18 cellular contexts compared by ENCODE assay signal in the genomic region with DNA sequence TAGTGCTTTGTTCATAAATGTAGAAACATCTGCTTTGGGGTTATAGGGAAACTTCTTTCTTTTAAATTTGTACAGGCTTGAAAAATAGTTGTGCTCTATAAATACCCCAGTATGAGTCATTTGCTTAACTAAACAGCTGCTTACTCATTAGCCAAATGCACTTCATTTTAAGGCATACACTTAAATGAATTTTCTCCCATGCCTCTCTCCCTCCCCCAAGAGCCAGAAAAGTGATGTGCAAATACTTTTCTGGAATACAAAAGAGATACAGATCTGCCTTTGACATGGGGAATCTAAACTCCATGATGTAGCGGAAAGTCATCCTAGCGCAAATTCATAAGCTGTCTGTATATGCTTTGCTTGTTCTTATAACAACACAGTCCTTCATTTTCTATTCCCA.
DNase-seq lines count a peak whose midpoint lies in the region; ATAC-seq and TF ChIP-seq lines count a peak whose summit lies in the region.
"Had no signal": no experiment of that assay in that cellular context is flagged by ENCODE, and none has a peak within 500 bp of the region (broad histone marks: within the 10 kb centered on the region; RNA-seq: fewer than 3 reads in every experiment).

No MANE protein-coding gene starts in this region.

- no peaks in the 10 kb centered on the region for H3K9me2 ChIP-seq in GM23248 (ENCODE audit: insufficient read depth)

- H4K20me1 ChIP-seq in GM23248 (ENCODE audit: insufficient read depth), result no peaks in the 10 kb centered on the region

- TF ChIP-seq CTCF in AG04450 (IDR thresholded peaks at IDR 0.05; ENCODE audit: low read depth, low read length), result peak; percentile 19; the same call in 1 of the 2 replicates
- TF ChIP-seq CTCF in RWPE2 (IDR thresholded peaks at IDR 0.05; ENCODE audit: poor library complexity, severe bottlenecking), result peak; percentile 52
- TF ChIP-seq CTCF in fibroblast of villous mesenchyme (IDR thresholded peaks at IDR 0.05; ENCODE audit: insufficient read depth, low read depth, low read length), result no peak

- H3K4me3 ChIP-seq in AG04450 (ENCODE audit: low read depth, low read length) (no peak overlapping the region), GM23248 (0 out of 2 replicates have a peak overlapping the region, but pooled peaks have one; percentile 12), RWPE2 (ENCODE audit: severe bottlenecking) (no peak overlapping the region), fibroblast of villous mesenchyme (ENCODE audit: low read depth, low read length) (no peak overlapping the region)
- H3K4me3 ChIP-seq: gastroesophageal sphincter, HAP-1 had no signal

- POLR2A ChIA-PET in AG04450 (lab: Yijun Ruan, JAX), result interaction anchor here (1.0 kb wide), 1 partner anchor 238 kb away, joined by 4 read pairs; no protein-coding TSS in a partner anchor

- DNase-seq in AG04450 (ENCODE audit: low read depth, low spot score), result peak; percentile 59
- peak; percentile 83 for DNase-seq in GM23248
- DNase-seq in RWPE2 (ENCODE audit: low spot score), result no peak
- DNase-seq in fibroblast of villous mesenchyme (ENCODE audit: low read depth), result peak; percentile 79
- no peak for DNase-seq in NAMALWA (ENCODE audit: low spot score)
- DNase-seq in cardiac septum (ENCODE audit: low spot score), result no peak
- DNase-seq in globus pallidus (ENCODE audit: low spot score), result no peak
- DNase-seq: activated B cell treated with CpG ODN at 0.5 μM for 24 hours; activated T-cell treated with anti-CD3 and anti-CD28 coated beads for 4 hours; C1 segment of cervical spinal cord; GDM1; naive B cell; NCI-H1436; right cardiac atrium; stimulated activated CD4-positive, alpha-beta T cell treated with anti-CD3 and anti-CD28 coated beads, Interleukin-4, amount 100 ng/mL, for 4 hours had no signal

- H3K9me3 ChIP-seq in AG04450 (ENCODE audit: control insufficient read depth, insufficient read depth, low read length) (no peaks in the 10 kb centered on the region), GM23248 (ENCODE audit: low read depth) (no peaks in the 10 kb centered on the region), RWPE2 (ENCODE audit: severe bottlenecking) (no peaks in the 10 kb centered on the region)
- H3K9me3 ChIP-seq: gastroesophageal sphincter, HAP-1 had no signal

- H3K27me3 ChIP-seq in AG04450 (ENCODE audit: control insufficient read depth, insufficient read depth, low read length) (no peaks in the 10 kb centered on the region), GM23248 (replicated peaks; ENCODE audit: insufficient read depth) (no peaks in the 10 kb centered on the region), RWPE2 (ENCODE audit: insufficient read depth, poor library complexity, severe bottlenecking) (no peaks in the 10 kb centered on the region)
- H3K27me3 ChIP-seq: gastroesophageal sphincter had no signal

- WGBS in GM23248 (ENCODE audit: low coverage in 1 of 2, low lambda C conversion rate in 2 of 2, missing lambda C conversion rate in 2 of 2), 2 experiments, result 45 to 61% methylated on average over 2 of the region's 2 CpGs

- H3K27ac ChIP-seq in AG04450 (ENCODE audit: low read depth, low read length) (peak overlapping the region; percentile 78), GM23248 (peak overlapping the region; percentile 50), RWPE2 (ENCODE audit: poor library complexity, severe bottlenecking) (peak overlapping the region; percentile 98)
- H3K27ac ChIP-seq: gastroesophageal sphincter had no signal

- no peaks in the 10 kb centered on the region for H3K79me2 ChIP-seq in GM23248 (ENCODE audit: insufficient read depth)

- in situ Hi-C loops in GM23248 (cut with MboI), result loop anchor here (10.0 to 25.0 kb wide), 2 partner anchors 281 to 698 kb away; no protein-coding TSS in a partner anchor

- ATAC-seq in RWPE2 (ENCODE audit: low read depth) (peak; percentile 49), HG02840 (IDR thresholded peaks at IDR 0.05; ENCODE audit: low FRiP score, unreplicated experiment) (no peak)
- ATAC-seq: gastroesophageal sphincter, right cardiac atrium had no signal

- H3F3A ChIP-seq in GM23248 (ENCODE audit: insufficient read depth), result peaks cover 34% of the 10 kb centered on the region

- H3K4me2 ChIP-seq in GM23248 (ENCODE audit: unreplicated experiment), result peak overlapping the region; percentile 33

- no peaks in the 10 kb centered on the region for H3K36me3 ChIP-seq in GM23248 (ENCODE audit: low read depth)
- H3K36me3 ChIP-seq in RWPE2 (ENCODE audit: low read depth), result no peaks in the 10 kb centered on the region
- H3K36me3 ChIP-seq: gastroesophageal sphincter, HAP-1 had no signal

- peak overlapping the region; percentile 14; the same call in 1 of the 2 replicates for H3K9ac ChIP-seq in GM23248

- H2AFZ ChIP-seq in GM23248, result no peak overlapping the region

- peaks cover 40% of the 10 kb centered on the region for H3K4me1 ChIP-seq in GM23248 (ENCODE audit: insufficient read depth)
- H3K4me1 ChIP-seq in RWPE2 (ENCODE audit: insufficient read depth, poor library complexity, severe bottlenecking), result peaks cover 34% of the 10 kb centered on the region
- H3K4me1 ChIP-seq: gastroesophageal sphincter had no signal

- CTCF ChIA-PET in AG04450 (lab: Charles Lee), result interaction anchor here (0.7 to 6.4 kb wide), 4 partner anchors 10 to 283 kb away, joined by 4 to 59 read pairs (median 30); no protein-coding TSS in a partner anchor

- intact Hi-C loops in cardiac septum (cut with DNase I), result no loop called here

Comparison
In these comparisons a context has a peak if more than half of its experiments do, and no peak if none do; other contexts are left out.
1. DNase-seq: peak in AG04450 (single experiment), GM23248 (single experiment) and fibroblast of villous mesenchyme (single experiment); none in RWPE2 (single experiment), NAMALWA (single experiment), cardiac septum (single experiment) and globus pallidus (single experiment).
2. Peak in every context shown above with its lines, with median percentiles within 50 percentile points of each other: H3K27ac ChIP-seq.